Comparison of ENCODE assay signal across 8 cellular contexts in genomic region chr9:129036241-129036922, GRCh38. TPM values are rescaled to one million over a fixed set of nuclear protein-coding genes. Genes with fewer than 3 reads are reported as not detected.
DNase-seq lines count a peak whose midpoint lies in the region; ATAC-seq and TF ChIP-seq lines count a peak whose summit lies in the region.

TSS of gene MIGA2 (plus strand) at chr9:129036626. CDS start at chr9:129040595, 3,969 bp downstream.

- CTCF ChIA-PET in A673 (lab: Charles Lee): interaction anchor here (0.5 kb wide), 1 partner anchor 175 kb away, joined by 3 read pairs; no protein-coding TSS in a partner anchor

- H3K4me1 ChIP-seq in A673 (ENCODE audit: insufficient read depth, low read length, poor library complexity, severe bottlenecking) (peaks cover 12% of the 10 kb centered on the region), breast epithelium (peaks cover 7 to 13% of the 10 kb centered on the region in 2 donors)

- H3K27me3 ChIP-seq in A673 (replicated peaks; ENCODE audit: insufficient read depth, low read depth, low read length, poor library complexity): no peaks in the 10 kb centered on the region
- no peaks in the 10 kb centered on the region for H3K27me3 ChIP-seq in breast epithelium

- no peaks in the 10 kb centered on the region for H3K36me3 ChIP-seq in A673 (ENCODE audit: insufficient read depth, low read length, poor library complexity, severe bottlenecking)
- H3K36me3 ChIP-seq in breast epithelium: no peaks in the 10 kb centered on the region

- TF ChIP-seq POLR2A in breast epithelium (IDR thresholded peaks at IDR 0.05): peak; percentile 83

- POLR2A ChIA-PET in A673 (lab: Charles Lee; ENCODE audit: low non-redundant PET): interaction anchor here (0.7 kb wide), 2 partner anchors 9 to 570 kb away, joined by 3 to 4 read pairs; no protein-coding TSS in a partner anchor

- peak; percentile 100 for DNase-seq in A673 (ENCODE audit: low spot score)
- peak; percentile 98 for DNase-seq in NCI-H2196 (lab: John Stamatoyannopoulos, UW; ENCODE audit: unreplicated experiment)
- peak; percentile 96 to 99 for DNase-seq in breast epithelium (ENCODE audit: low spot score in 2 of 2)

- TF ChIP-seq CTCF in A673 (conservative IDR thresholded peaks at IDR 0.05; ENCODE audit: low read depth, low read length) (no peak), VCaP (conservative IDR thresholded peaks at IDR 0.05) (no peak), breast epithelium (IDR thresholded peaks at IDR 0.05) (peak in 1 of 3 donors; percentile 6)

- H3K4me3 ChIP-seq in A673 (ENCODE audit: low read depth, low read length, poor library complexity, severe bottlenecking) (peak within 1 kb of the TSS; percentile 97), breast epithelium (peak within 1 kb of the TSS; percentile 72 to 94 (median 90)), iPS-18c (ENCODE audit: insufficient read depth, low read depth, low read length) (peak within 1 kb of the TSS; percentile 83), skin epidermis (peak within 1 kb of the TSS; percentile 55 to 99 (median 89))

- BruUV-seq in A673 (replicated peaks; lab: Mats Ljungman, UMichigan): no TSS peak

- H3K27ac ChIP-seq in A673 (ENCODE audit: low read depth, low read length, poor library complexity, severe bottlenecking) (peak within 1 kb of the TSS; percentile 86), VCaP (peak within 1 kb of the TSS; percentile 86), breast epithelium (peak within 1 kb of the TSS; percentile 79 to 84), skin epidermis (peak within 1 kb of the TSS in 20 of 21 experiments; percentile 62 to 89 (median 80))

- ATAC-seq in GM18868 (IDR thresholded peaks at IDR 0.05; ENCODE audit: unreplicated experiment) (peak; percentile 98), HG03108 (IDR thresholded peaks at IDR 0.05; ENCODE audit: unreplicated experiment) (peak; percentile 97)

- H3K9me3 ChIP-seq in A673 (ENCODE audit: low read depth, low read length, poor library complexity, severe bottlenecking) (no peaks in the 10 kb centered on the region), breast epithelium (no peaks in the 10 kb centered on the region), iPS-18c (ENCODE audit: control insufficient read depth, insufficient read depth, low read length) (no peaks in the 10 kb centered on the region)

- intact Hi-C loops in A673 (cut with micrococcal nuclease; ENCODE audit: unreplicated experiment): no loop called here
- intact Hi-C loops in breast epithelium (cut with DNase I; ENCODE audit: low total_unique reads): no loop called here

RNA-seq across cellular contexts. Expression of gene MIGA2, which starts in this region (rescaled TPM):
- 26.7 and 27.7 TPM in 2 replicates for total RNA-seq in A673 (2021)
- 10 to 100 TPM; 25.3 to 28.8 (median 27.9) TPM for total RNA-seq in breast epithelium

Comparison
In these comparisons a context has a peak if more than half of its experiments do, and no peak if none do; other contexts are left out.
1. Peak in every context shown above with its lines: DNase-seq, ATAC-seq, H3K4me3 ChIP-seq and H3K27ac ChIP-seq.